ENCODE assay signal across 11 cellular contexts in genomic region chr5:163614787-163615186, GRCh38.
"Had no signal": no experiment of that assay in that cellular context is flagged by ENCODE, and none has a peak within 500 bp of the region (broad histone marks: within the 10 kb centered on the region; RNA-seq: fewer than 3 reads in every experiment).

No MANE protein-coding gene starts in this region.

- H3K9me3 ChIP-seq: ovary, right lobe of liver, testis had no signal

- DNase-seq: activated CD4-positive, CD25-positive, alpha-beta regulatory T cell treated with anti-CD3 and anti-CD28 coated beads, Interleukin-2, amount 50 U/mL, for 72 hours; activated naive CD4-positive, alpha-beta T cell; activated naive CD8-positive, alpha-beta T cell treated with anti-CD3 and anti-CD28 coated beads, Interleukin-2, amount 50 U/mL, for 24 hours; effector CD4-positive, alpha-beta T cell; islet precursor cell; ovary; right lobe of liver; testis had no signal

- H3K27me3 ChIP-seq: neural progenitor cell, ovary, right lobe of liver, testis had no signal

- H3K27ac ChIP-seq: coronary artery, neural progenitor cell, ovary, right lobe of liver, testis had no signal

- H3K4me3 ChIP-seq: coronary artery, lung, neural progenitor cell, ovary, right lobe of liver, testis had no signal

- H3K36me3 ChIP-seq: neural progenitor cell, ovary, right lobe of liver had no signal
